Comparison of ENCODE assay signal across 1 cellular context in the genomic region with DNA sequence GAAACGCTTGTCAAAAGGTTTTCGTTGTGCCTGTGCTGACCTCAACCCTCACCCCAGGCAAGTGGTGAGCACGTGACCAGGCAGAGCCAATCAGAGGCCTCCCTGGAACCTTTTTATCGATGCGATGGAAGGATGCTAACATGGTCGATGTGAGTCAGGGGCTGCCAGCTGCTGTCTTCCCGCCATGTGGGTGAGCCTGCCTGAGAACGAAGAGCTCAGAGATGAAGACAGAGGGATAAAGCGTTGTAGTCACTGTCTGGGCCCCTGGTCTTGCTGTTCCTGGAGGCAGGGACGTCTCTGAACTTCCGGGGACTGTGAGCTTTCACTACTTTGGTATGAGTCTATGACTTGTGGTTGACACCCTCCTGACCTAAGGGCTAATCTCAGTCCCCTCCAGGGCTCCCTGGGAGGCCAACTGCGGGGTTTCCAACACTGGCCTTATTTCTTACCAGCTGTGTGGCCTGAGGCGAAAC.
TF ChIP-seq lines count a peak whose summit lies in the region.

No MANE protein-coding gene starts in this region.

TF ChIP-seq in GM12878, 131 proteins besides CTCF, POLR2A, EP300 and RAD21:
- TF ChIP-seq RUNX3 (IDR thresholded peaks at IDR 0.05; ENCODE audit: low read length), result peak; percentile 22; the same call in 1 of the 2 replicates
- TF ChIP-seq SP1 (IDR thresholded peaks at IDR 0.05; ENCODE audit: low read depth, low read length), result no peak
- TF ChIP-seq, protein P1, sequence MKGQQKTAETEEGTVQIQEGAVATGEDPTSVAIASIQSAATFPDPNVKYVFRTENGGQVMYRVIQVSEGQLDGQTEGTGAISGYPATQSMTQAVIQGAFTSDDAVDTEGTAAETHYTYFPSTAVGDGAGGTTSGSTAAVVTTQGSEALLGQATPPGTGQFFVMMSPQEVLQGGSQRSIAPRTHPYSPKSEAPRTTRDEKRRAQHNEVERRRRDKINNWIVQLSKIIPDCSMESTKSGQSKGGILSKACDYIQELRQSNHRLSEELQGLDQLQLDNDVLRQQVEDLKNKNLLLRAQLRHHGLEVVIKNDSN (IDR thresholded peaks at IDR 0.05; ENCODE audit: borderline replicate concordance, extremely low read length, insufficient read depth, low read depth, low read length), result peak; percentile 76
- peak; percentile 82 for TF ChIP-seq NR2F1 (conservative IDR thresholded peaks at IDR 0.05)
- TF ChIP-seq POLR2AphosphoS2 (IDR thresholded peaks at IDR 0.05; ENCODE audit: low read depth, low read length), result no peak
- TF ChIP-seq NFXL1 (IDR thresholded peaks at IDR 0.05; ENCODE audit: borderline replicate concordance), result no peak
- no peak for TF ChIP-seq SUPT20H (IDR thresholded peaks at IDR 0.05; ENCODE audit: borderline replicate concordance, control insufficient read depth, low read depth, low read length)
